ENCODE assay signal across 1 cellular context in the genomic region with DNA sequence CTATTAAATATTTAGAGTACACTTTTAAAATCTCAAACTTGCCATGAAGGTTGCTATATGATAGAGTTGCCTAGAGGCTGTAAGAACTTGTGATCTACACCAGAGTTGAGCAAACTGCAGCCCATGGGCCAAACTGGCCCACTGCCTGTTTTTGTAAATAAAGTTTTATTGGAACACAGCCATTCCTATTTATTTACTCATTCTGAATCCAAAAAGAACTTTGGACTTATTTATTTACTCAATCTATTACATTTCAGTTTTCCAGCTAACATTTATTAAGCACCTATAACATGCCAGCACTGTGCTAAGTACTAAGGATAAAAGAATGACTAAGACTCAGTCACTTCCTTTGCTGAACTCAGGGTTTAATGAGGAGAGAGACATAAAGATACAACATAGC.
TF ChIP-seq lines count a peak whose summit lies in the region.

No MANE protein-coding gene starts in this region.

TF ChIP-seq in K562, 482 proteins besides CTCF, POLR2A, EP300 and RAD21:
- no peak for TF ChIP-seq TRIM28 (IDR thresholded peaks at IDR 0.05)
- TF ChIP-seq, protein P1, sequence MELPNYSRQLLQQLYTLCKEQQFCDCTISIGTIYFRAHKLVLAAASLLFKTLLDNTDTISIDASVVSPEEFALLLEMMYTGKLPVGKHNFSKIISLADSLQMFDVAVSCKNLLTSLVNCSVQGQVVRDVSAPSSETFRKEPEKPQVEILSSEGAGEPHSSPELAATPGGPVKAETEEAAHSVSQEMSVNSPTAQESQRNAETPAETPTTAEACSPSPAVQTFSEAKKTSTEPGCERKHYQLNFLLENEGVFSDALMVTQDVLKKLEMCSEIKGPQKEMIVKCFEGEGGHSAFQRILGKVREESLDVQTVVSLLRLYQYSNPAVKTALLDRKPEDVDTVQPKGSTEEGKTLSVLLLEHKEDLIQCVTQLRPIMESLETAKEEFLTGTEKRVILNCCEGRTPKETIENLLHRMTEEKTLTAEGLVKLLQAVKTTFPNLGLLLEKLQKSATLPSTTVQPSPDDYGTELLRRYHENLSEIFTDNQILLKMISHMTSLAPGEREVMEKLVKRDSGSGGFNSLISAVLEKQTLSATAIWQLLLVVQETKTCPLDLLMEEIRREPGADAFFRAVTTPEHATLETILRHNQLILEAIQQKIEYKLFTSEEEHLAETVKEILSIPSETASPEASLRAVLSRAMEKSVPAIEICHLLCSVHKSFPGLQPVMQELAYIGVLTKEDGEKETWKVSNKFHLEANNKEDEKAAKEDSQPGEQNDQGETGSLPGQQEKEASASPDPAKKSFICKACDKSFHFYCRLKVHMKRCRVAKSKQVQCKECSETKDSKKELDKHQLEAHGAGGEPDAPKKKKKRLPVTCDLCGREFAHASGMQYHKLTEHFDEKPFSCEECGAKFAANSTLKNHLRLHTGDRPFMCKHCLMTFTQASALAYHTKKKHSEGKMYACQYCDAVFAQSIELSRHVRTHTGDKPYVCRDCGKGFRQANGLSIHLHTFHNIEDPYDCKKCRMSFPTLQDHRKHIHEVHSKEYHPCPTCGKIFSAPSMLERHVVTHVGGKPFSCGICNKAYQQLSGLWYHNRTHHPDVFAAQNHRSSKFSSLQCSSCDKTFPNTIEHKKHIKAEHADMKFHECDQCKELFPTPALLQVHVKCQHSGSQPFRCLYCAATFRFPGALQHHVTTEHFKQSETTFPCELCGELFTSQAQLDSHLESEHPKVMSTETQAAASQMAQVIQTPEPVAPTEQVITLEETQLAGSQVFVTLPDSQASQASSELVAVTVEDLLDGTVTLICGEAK (IDR thresholded peaks at IDR 0.05) = peak; percentile 53
- TF ChIP-seq, protein P1 (CRISPR knock-in tag; IDR thresholded peaks at IDR 0.05) = no peak
